In the genomic region with DNA sequence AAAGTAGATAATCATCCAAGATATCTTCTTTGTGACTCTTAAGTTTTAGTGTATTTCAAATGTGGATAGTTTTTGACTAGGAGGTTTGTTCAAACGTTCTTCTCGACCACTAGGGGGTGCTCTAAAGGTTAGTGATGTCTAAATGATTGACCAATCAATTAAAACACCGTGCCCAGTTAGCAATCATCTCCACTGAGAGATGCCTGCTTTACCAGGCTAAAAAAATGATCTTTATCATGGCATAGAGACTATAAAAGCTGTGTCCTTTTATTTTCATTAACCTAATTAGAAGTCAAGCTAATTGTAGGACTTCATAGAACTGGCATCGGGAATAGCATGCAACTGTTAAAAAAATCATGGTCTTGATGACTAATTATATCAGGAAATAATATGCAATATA, we compare ENCODE assay signal across 8 cellular contexts.
DNase-seq lines count a peak whose midpoint lies in the region; ATAC-seq and TF ChIP-seq lines count a peak whose summit lies in the region.

No MANE protein-coding gene starts in this region.

- TF ChIP-seq EP300 in neural cell (conservative IDR thresholded peaks at IDR 0.05; ENCODE audit: poor library complexity, severe bottlenecking): no peak

- TF ChIP-seq CTCF in neural cell (IDR thresholded peaks at IDR 0.05; ENCODE audit: poor library complexity, severe bottlenecking): peak; percentile 37

- no peaks in the 10 kb centered on the region for H3K9me2 ChIP-seq in neural cell (ENCODE audit: insufficient read depth, low read length)

- peaks cover 6% of the 10 kb centered on the region for H3K36me3 ChIP-seq in effector memory CD4-positive, alpha-beta T cell (ENCODE audit: control insufficient read depth, insufficient read depth, low read length)
- no peaks in the 10 kb centered on the region for H3K36me3 ChIP-seq in neural cell (ENCODE audit: insufficient read depth, low read length)

- DNase-seq in NCI-H446 (lab: John Stamatoyannopoulos, UW) (peak; percentile 11 to 61), NCI-H446 treated with DMSO at 0.1 percent for 48 hours (lab: John Stamatoyannopoulos, UW) (no peak), LHCN-M2 (ENCODE audit: low read depth) (peak; percentile 82), RPMI8226 (peak; percentile 60), COLO668 (lab: John Stamatoyannopoulos, UW; ENCODE audit: unreplicated experiment) (no peak)
- DNase-seq in effector memory CD4-positive, alpha-beta T cell: no peak

- H3K79me2 ChIP-seq in neural cell (replicated peaks; ENCODE audit: insufficient read depth, low read length): no peaks in the 10 kb centered on the region

- H3K4me3 ChIP-seq in effector memory CD4-positive, alpha-beta T cell (ENCODE audit: insufficient read depth, low read depth, low read length, poor library complexity, severe bottlenecking): no peak overlapping the region
- no peak overlapping the region for H3K4me3 ChIP-seq in neural cell (ENCODE audit: low read length)

- TF ChIP-seq RAD21 in neural cell (conservative IDR thresholded peaks at IDR 0.05): no peak

- no peak overlapping the region for H3K9ac ChIP-seq in neural cell (ENCODE audit: low read length)

- H3F3A ChIP-seq in neural cell (ENCODE audit: insufficient read depth, low read length, poor library complexity, severe bottlenecking): no peaks in the 10 kb centered on the region

- ATAC-seq in GM21367 (IDR thresholded peaks at IDR 0.05; ENCODE audit: unreplicated experiment): no peak

- peak overlapping the region; percentile 95 for H3K27ac ChIP-seq in effector memory CD4-positive, alpha-beta T cell (ENCODE audit: insufficient read depth, low read length, poor library complexity, severe bottlenecking)
- no peak overlapping the region for H3K27ac ChIP-seq in neural cell (ENCODE audit: low read length)

- H3K4me1 ChIP-seq in effector memory CD4-positive, alpha-beta T cell (ENCODE audit: control insufficient read depth, insufficient read depth, low read length, poor library complexity, severe bottlenecking): peaks cover 93% of the 10 kb centered on the region

- H2AFZ ChIP-seq in neural cell (ENCODE audit: low read depth, low read length): no peak overlapping the region

- no peaks in the 10 kb centered on the region for H3K9me3 ChIP-seq in effector memory CD4-positive, alpha-beta T cell (ENCODE audit: control insufficient read depth, low read length)
- H3K9me3 ChIP-seq in neural cell (ENCODE audit: low read length): no peaks in the 10 kb centered on the region

- H4K20me1 ChIP-seq in neural cell (ENCODE audit: insufficient read depth): no peaks in the 10 kb centered on the region

- no peak overlapping the region for H3K4me2 ChIP-seq in neural cell (ENCODE audit: low read length)

- H3K27me3 ChIP-seq in effector memory CD4-positive, alpha-beta T cell (replicated peaks; ENCODE audit: control insufficient read depth, insufficient read depth, low read length, poor library complexity, severe bottlenecking): no peaks in the 10 kb centered on the region
- no peaks in the 10 kb centered on the region for H3K27me3 ChIP-seq in neural cell (ENCODE audit: insufficient read depth, low read depth, low read length)

TF ChIP-seq in neural cell, 6 proteins besides CTCF, POLR2A, EP300 and RAD21:
- no peak for TF ChIP-seq EZH2 (IDR thresholded peaks at IDR 0.05; ENCODE audit: borderline replicate concordance, insufficient read depth, low read length, poor library complexity, severe bottlenecking)
- TF ChIP-seq SMC3 (conservative IDR thresholded peaks at IDR 0.05; ENCODE audit: poor library complexity): no peak
- no peak for TF ChIP-seq MXI1 (conservative IDR thresholded peaks at IDR 0.05; ENCODE audit: poor library complexity, severe bottlenecking)
- no peak for TF ChIP-seq POLR2AphosphoS5 (IDR thresholded peaks at IDR 0.05)
- TF ChIP-seq, protein P1, sequence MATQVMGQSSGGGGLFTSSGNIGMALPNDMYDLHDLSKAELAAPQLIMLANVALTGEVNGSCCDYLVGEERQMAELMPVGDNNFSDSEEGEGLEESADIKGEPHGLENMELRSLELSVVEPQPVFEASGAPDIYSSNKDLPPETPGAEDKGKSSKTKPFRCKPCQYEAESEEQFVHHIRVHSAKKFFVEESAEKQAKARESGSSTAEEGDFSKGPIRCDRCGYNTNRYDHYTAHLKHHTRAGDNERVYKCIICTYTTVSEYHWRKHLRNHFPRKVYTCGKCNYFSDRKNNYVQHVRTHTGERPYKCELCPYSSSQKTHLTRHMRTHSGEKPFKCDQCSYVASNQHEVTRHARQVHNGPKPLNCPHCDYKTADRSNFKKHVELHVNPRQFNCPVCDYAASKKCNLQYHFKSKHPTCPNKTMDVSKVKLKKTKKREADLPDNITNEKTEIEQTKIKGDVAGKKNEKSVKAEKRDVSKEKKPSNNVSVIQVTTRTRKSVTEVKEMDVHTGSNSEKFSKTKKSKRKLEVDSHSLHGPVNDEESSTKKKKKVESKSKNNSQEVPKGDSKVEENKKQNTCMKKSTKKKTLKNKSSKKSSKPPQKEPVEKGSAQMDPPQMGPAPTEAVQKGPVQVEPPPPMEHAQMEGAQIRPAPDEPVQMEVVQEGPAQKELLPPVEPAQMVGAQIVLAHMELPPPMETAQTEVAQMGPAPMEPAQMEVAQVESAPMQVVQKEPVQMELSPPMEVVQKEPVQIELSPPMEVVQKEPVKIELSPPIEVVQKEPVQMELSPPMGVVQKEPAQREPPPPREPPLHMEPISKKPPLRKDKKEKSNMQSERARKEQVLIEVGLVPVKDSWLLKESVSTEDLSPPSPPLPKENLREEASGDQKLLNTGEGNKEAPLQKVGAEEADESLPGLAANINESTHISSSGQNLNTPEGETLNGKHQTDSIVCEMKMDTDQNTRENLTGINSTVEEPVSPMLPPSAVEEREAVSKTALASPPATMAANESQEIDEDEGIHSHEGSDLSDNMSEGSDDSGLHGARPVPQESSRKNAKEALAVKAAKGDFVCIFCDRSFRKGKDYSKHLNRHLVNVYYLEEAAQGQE (IDR thresholded peaks at IDR 0.05; ENCODE audit: borderline replicate concordance): no peak
- TF ChIP-seq TAF1 (IDR thresholded peaks at IDR 0.05; ENCODE audit: low read depth): no peak

Comparison
In these comparisons a context has a peak if more than half of its experiments do, and no peak if none do; other contexts are left out.
1. DNase-seq: peak in NCI-H446 (2 of 2), LHCN-M2 (single experiment) and RPMI8226 (single experiment); none in NCI-H446 treated with DMSO at 0.1 percent for 48 hours (single experiment), effector memory CD4-positive, alpha-beta T cell (0 of 3) and COLO668 (single experiment).